25 cellular contexts compared by ENCODE assay signal in the genomic region with DNA sequence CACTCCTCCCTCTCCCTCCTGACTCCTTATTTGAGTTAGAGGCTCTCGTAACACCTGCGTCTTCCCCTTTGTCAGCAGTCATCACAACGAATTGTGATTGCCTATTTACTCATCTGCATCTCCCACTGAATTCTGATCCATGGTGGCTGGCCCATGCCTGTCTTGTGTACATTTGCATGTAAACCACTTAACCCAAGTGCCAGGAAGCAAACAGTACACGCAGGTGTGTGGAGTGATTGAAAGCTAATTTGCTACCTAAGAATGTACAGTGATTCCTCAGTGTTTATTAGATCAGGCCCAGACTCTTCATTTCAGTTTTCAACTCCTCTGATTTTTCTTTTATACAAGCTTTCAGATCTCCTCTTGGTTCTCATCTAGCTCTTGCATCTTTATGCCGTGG.
DNase-seq lines count a peak whose midpoint lies in the region; ATAC-seq and TF ChIP-seq lines count a peak whose summit lies in the region.
"Had no signal": no experiment of that assay in that cellular context is flagged by ENCODE, and none has a peak within 500 bp of the region (broad histone marks: within the 10 kb centered on the region; RNA-seq: fewer than 3 reads in every experiment).

No MANE protein-coding gene starts in this region.

- H3K4me1 Mint-ChIP-seq in endodermal cell: peaks cover 59% of the 10 kb centered on the region

- CTCF ChIA-PET in GM10248 (lab: Yijun Ruan, JAX): interaction anchor here (0.7 to 2.6 kb wide), 6 partner anchors 9 to 175 kb away, joined by 3 to 7 read pairs (median 4); no protein-coding TSS in a partner anchor

- POLR2A ChIA-PET in GM10248 (lab: Yijun Ruan, JAX): no interaction called here

- no peaks in the 10 kb centered on the region for H3K9me3 ChIP-seq in endodermal cell (ENCODE audit: control insufficient read depth, low read length)
- H3K9me3 ChIP-seq: breast epithelium, colonic mucosa, HAP-1 had no signal

- H3K9ac ChIP-seq in endodermal cell (ENCODE audit: extremely low read depth, low read length, poor library complexity, severe bottlenecking): no peak overlapping the region

- H3K9me3 Mint-ChIP-seq in endodermal cell: peaks cover 3% of the 10 kb centered on the region
- H3K9me3 Mint-ChIP-seq: activated naive CD4-positive, alpha-beta T cell treated with anti-CD3 and anti-CD28 coated beads for 36 hours; activated T-cell treated with anti-CD3 and anti-CD28 coated beads, Interleukin-2, amount 50 U/mL, for 24 hours; IgD-negative memory B cell; memory B cell; stimulated activated memory B cell treated with anti-CD40 and anti-IgM and Interleukin-4, amounts not matched to agents 10 μg/mL and 1 μg/mL and 100 μg/mL, for 72 hours had no signal

- DNase-seq in DMS79 treated with DMSO at 0.1 percent for 48 hours (lab: John Stamatoyannopoulos, UW) (peak; percentile 47), NCI-H187 treated with DMSO at 0.1 percent for 48 hours (lab: John Stamatoyannopoulos, UW) (peak; percentile 86), NCI-H345 treated with DMSO at 0.1 percent for 48 hours (lab: John Stamatoyannopoulos, UW; ENCODE audit: unreplicated experiment) (peak; percentile 89), endodermal cell (peak; percentile 67), GM10248 (ENCODE audit: extremely low spot score) (no peak), UCSD-AML1 (lab: John Stamatoyannopoulos, UW; ENCODE audit: unreplicated experiment) (no peak), NCI-H446 treated with DMSO at 0.1 percent for 48 hours (lab: John Stamatoyannopoulos, UW) (no peak)
- DNase-seq: activated CD4-positive, CD25-positive, alpha-beta regulatory T cell treated with anti-CD3 and anti-CD28 coated beads, Interleukin-2, amount 50 U/mL, for 72 hours; activated CD8-positive, alpha-beta T cell treated with anti-CD3 and anti-CD28 coated beads, Interleukin-2, amount 10 ng/mL, durations not matched to agents 7 days and 5 days; activated naive CD4-positive, alpha-beta T cell treated with anti-CD3 and anti-CD28 coated beads for 36 hours; activated T-cell treated with anti-CD3 and anti-CD28 coated beads, Interleukin-2, amount 50 U/mL, for 24 hours; amniotic stem cell; colonic mucosa; GF-D8; kidney glomerular epithelial cell; NCI-H446; nucleus accumbens; small intestine had no signal

- H3K4me3 Mint-ChIP-seq in endodermal cell: no peak overlapping the region
- H3K4me3 Mint-ChIP-seq: activated CD8-positive, alpha-beta T cell treated with anti-CD3 and anti-CD28 coated beads, Interleukin-2, amount 10 ng/mL, durations not matched to agents 7 days and 5 days; activated naive CD4-positive, alpha-beta T cell treated with anti-CD3 and anti-CD28 coated beads for 36 hours; activated T-cell treated with anti-CD3 and anti-CD28 coated beads, Interleukin-2, amount 50 U/mL, for 24 hours; IgD-negative memory B cell; memory B cell; stimulated activated memory B cell treated with anti-CD40 and anti-IgM and Interleukin-4, amounts not matched to agents 10 μg/mL and 1 μg/mL and 100 μg/mL, for 72 hours had no signal

- ATAC-seq in GM21515 (IDR thresholded peaks at IDR 0.05; ENCODE audit: unreplicated experiment): no peak
- ATAC-seq: activated CD8-positive, alpha-beta T cell treated with anti-CD3 and anti-CD28 coated beads, Interleukin-2, amount 10 ng/mL, durations not matched to agents 7 days and 5 days; stimulated activated memory B cell treated with anti-CD40 and anti-IgM and Interleukin-4, amounts not matched to agents 10 μg/mL and 1 μg/mL and 100 μg/mL, for 72 hours had no signal

- H3K4me3 ChIP-seq in endodermal cell (ENCODE audit: low read length): no peak overlapping the region
- H3K4me3 ChIP-seq: breast epithelium, colonic mucosa, HAP-1 had no signal

- WGBS in endodermal cell (ENCODE audit: insufficient coverage in 1 of 2, insufficient read length in 1 of 2), 2 experiments: 77 to 79% methylated on average over 4 to 5 of the region's 5 CpGs

- H3K36me3 ChIP-seq in endodermal cell (ENCODE audit: control insufficient read depth, insufficient read depth, low read length): no peaks in the 10 kb centered on the region
- H3K36me3 ChIP-seq: breast epithelium, colonic mucosa, HAP-1 had no signal

- no peaks in the 10 kb centered on the region for H3K27me3 Mint-ChIP-seq in endodermal cell (ENCODE audit: insufficient read depth)
- H3K27me3 Mint-ChIP-seq: stimulated activated memory B cell treated with anti-CD40 and anti-IgM and Interleukin-4, amounts not matched to agents 10 μg/mL and 1 μg/mL and 100 μg/mL, for 72 hours had no signal

- H3K27ac Mint-ChIP-seq in endodermal cell: peak overlapping the region; percentile 1
- H3K27ac Mint-ChIP-seq: activated CD8-positive, alpha-beta T cell treated with anti-CD3 and anti-CD28 coated beads, Interleukin-2, amount 10 ng/mL, durations not matched to agents 7 days and 5 days; activated naive CD4-positive, alpha-beta T cell treated with anti-CD3 and anti-CD28 coated beads for 36 hours; activated T-cell treated with anti-CD3 and anti-CD28 coated beads, Interleukin-2, amount 50 U/mL, for 24 hours; IgD-negative memory B cell; memory B cell; stimulated activated memory B cell treated with anti-CD40 and anti-IgM and Interleukin-4, amounts not matched to agents 10 μg/mL and 1 μg/mL and 100 μg/mL, for 72 hours had no signal

- H3K27me3 ChIP-seq in endodermal cell (ENCODE audit: control insufficient read depth, insufficient read depth, low read length, poor library complexity, severe bottlenecking): no peaks in the 10 kb centered on the region
- H3K27me3 ChIP-seq: breast epithelium, colonic mucosa had no signal

- H3K4me1 ChIP-seq in endodermal cell (ENCODE audit: control insufficient read depth, insufficient read depth, low read length): peaks cover 36% of the 10 kb centered on the region
- H3K4me1 ChIP-seq: breast epithelium, colonic mucosa had no signal

- TF ChIP-seq CTCF in endodermal cell (conservative IDR thresholded peaks at IDR 0.05) (no peak), GM10248 (IDR thresholded peaks at IDR 0.05; ENCODE audit: control extremely low read depth, extremely low read depth, low read depth, missing control alignments) (no peak)

- H3K36me3 Mint-ChIP-seq in endodermal cell (ENCODE audit: low read depth): peaks cover 5% of the 10 kb centered on the region

- no peak overlapping the region for H3K27ac ChIP-seq in endodermal cell (ENCODE audit: low read depth, low read length)
- H3K27ac ChIP-seq: breast epithelium, C4-2B, colonic mucosa had no signal

Comparison
In these comparisons a context has a peak if more than half of its experiments do, and no peak if none do; other contexts are left out.
1. DNase-seq: peak in DMS79 treated with DMSO at 0.1 percent for 48 hours (single experiment), NCI-H187 treated with DMSO at 0.1 percent for 48 hours (single experiment), NCI-H345 treated with DMSO at 0.1 percent for 48 hours (single experiment) and endodermal cell (single experiment); none in GM10248 (single experiment), UCSD-AML1 (single experiment) and NCI-H446 treated with DMSO at 0.1 percent for 48 hours (single experiment).